12 cellular contexts compared by ENCODE assay signal in genomic region chr9:21991039-21991959, GRCh38. TPM values are rescaled to one million over a fixed set of nuclear protein-coding genes. Genes with fewer than 3 reads are reported as not detected.
A peak's percentile ranks its signal among the peaks of the same experiment; 100 is the strongest.
DNase-seq lines count a peak whose midpoint lies in the region; ATAC-seq and TF ChIP-seq lines count a peak whose summit lies in the region.
"Had no signal": no experiment of that assay in that cellular context is flagged by ENCODE, and none has a peak within 500 bp of the region (broad histone marks: within the 10 kb centered on the region; RNA-seq: fewer than 3 reads in every experiment).

No MANE protein-coding gene starts in this region.

- peaks cover 0 to 19% of the 10 kb centered on the region in 2 experiments; a peak in 1 of 3 replicates for H3K36me3 ChIP-seq in HEK293 (ENCODE audit: control insufficient read depth in 2 of 2, insufficient read depth in 1 of 2, low read length in 2 of 2)
- peaks cover 35% of the 10 kb centered on the region for H3K36me3 ChIP-seq in OCI-LY1 (ENCODE audit: insufficient read depth, low read length)
- no peaks in the 10 kb centered on the region for H3K36me3 ChIP-seq in fibroblast of lung (ENCODE audit: control insufficient read depth, insufficient read depth, low read length)
- H3K36me3 ChIP-seq in right atrium auricular region = no peaks in the 10 kb centered on the region
- H3K36me3 ChIP-seq: cardiac muscle cell had no signal

- H4K20me1 ChIP-seq in OCI-LY1 (ENCODE audit: insufficient read depth, low read length) (no peaks in the 10 kb centered on the region), fibroblast of lung (ENCODE audit: control insufficient read depth, extremely low read depth, insufficient read depth, low read length) (no peaks in the 10 kb centered on the region)

- H2AFZ ChIP-seq in OCI-LY1 (ENCODE audit: low read length) (no peak overlapping the region), fibroblast of lung (ENCODE audit: low read length) (no peak overlapping the region)

- H3K27ac ChIP-seq in HEK293 (ENCODE audit: extremely low read depth, low read depth, low read length) (peak overlapping the region; percentile 46), OCI-LY1 (ENCODE audit: low read depth, low read length, poor library complexity, severe bottlenecking) (peak overlapping the region; percentile 65), fibroblast of lung (ENCODE audit: insufficient read depth, low read length) (peak overlapping the region; percentile 21), right atrium auricular region (no peak overlapping the region)
- H3K27ac ChIP-seq: cardiac muscle cell had no signal

- peak overlapping the region; percentile 59 for H3K4me3 ChIP-seq in HEK293 (ENCODE audit: low read depth, low read length)
- peak overlapping the region; percentile 85 for H3K4me3 ChIP-seq in OCI-LY1 (ENCODE audit: low read depth, low read length, poor library complexity, severe bottlenecking)
- peak overlapping the region in 3 of 4 experiments; percentile 21 to 29 (median 27) for H3K4me3 ChIP-seq in fibroblast of lung (replicated peaks in 1 of 4; ENCODE audit: control extremely low read depth in 1 of 4, insufficient read depth in 1 of 4, low read depth in 3 of 4, low read length in 4 of 4)
- no peak overlapping the region for H3K4me3 ChIP-seq in right atrium auricular region
- H3K4me3 ChIP-seq: cardiac muscle cell had no signal

- H3K9me2 ChIP-seq in OCI-LY1 (ENCODE audit: low read depth, low read length) = no peaks in the 10 kb centered on the region

- DNase-seq in DMS79 (lab: John Stamatoyannopoulos, UW) (peak; percentile 45), fibroblast of lung (ENCODE audit: low read depth in 2 of 2) (no peak), SK-N-DZ (ENCODE audit: low spot score) (no peak), right atrium auricular region (ENCODE audit: low spot score) (no peak)
- DNase-seq: activated naive CD4-positive, alpha-beta T cell treated with anti-CD3 and anti-CD28 coated beads for 36 hours; CD4-positive, alpha-beta memory T cell; stimulated activated naive CD4-positive, alpha-beta T cell had no signal

- TF ChIP-seq CTCF in HEK293 (tag by site-specific recombination; IDR thresholded peaks at IDR 0.05) (no peak), OCI-LY1 (IDR thresholded peaks at IDR 0.05; ENCODE audit: low read length) (no peak), fibroblast of lung (conservative IDR thresholded peaks at IDR 0.05 in 1 of 2, IDR thresholded peaks at IDR 0.05 in 1 of 2; ENCODE audit: low read depth in 1 of 2, low read length in 2 of 2) (no peak), right atrium auricular region (IDR thresholded peaks at IDR 0.05) (no peak)

- CTCF ChIA-PET in HEK293 (lab: Yijun Ruan, JAX) = interaction anchor here (0.6 to 5.9 kb wide), 7 partner anchors 8 to 677 kb away, joined by 3 to 45 read pairs (median 3); partner anchors contain the start of gene CDKN2B

- peak overlapping the region; percentile 81 for H3K4me2 ChIP-seq in OCI-LY1 (ENCODE audit: low read length)
- peak overlapping the region; percentile 44 for H3K4me2 ChIP-seq in fibroblast of lung (ENCODE audit: extremely low read depth, insufficient read depth, low read length)

- H3K9ac ChIP-seq in OCI-LY1 (ENCODE audit: low read length) (peak overlapping the region; percentile 96), fibroblast of lung (ENCODE audit: insufficient read depth, low read length) (no peak overlapping the region)

- 0 out of 2 replicates have a peak, but pooled peaks cover 4% of the 10 kb centered on the region for H3F3A ChIP-seq in OCI-LY1 (ENCODE audit: insufficient read depth, low read length)

- POLR2A ChIA-PET in HEK293 (lab: Yijun Ruan, JAX) = interaction anchor here (0.6 to 2.7 kb wide), 13 partner anchors 9 to 252 kb away, joined by 3 to 17 read pairs (median 3); partner anchors contain the start of gene CDKN2B

- peaks cover 77% of the 10 kb centered on the region for H3K79me2 ChIP-seq in OCI-LY1 (ENCODE audit: insufficient read depth, low read length)
- peaks cover 25% of the 10 kb centered on the region for H3K79me2 ChIP-seq in fibroblast of lung (ENCODE audit: control insufficient read depth, insufficient read depth, low read length)

- no peaks in the 10 kb centered on the region for H3K9me3 ChIP-seq in HEK293 (ENCODE audit: control insufficient read depth, insufficient read depth, low read depth, low read length)
- no peaks in the 10 kb centered on the region; the same call in 1 of the 2 replicates for H3K9me3 ChIP-seq in OCI-LY1 (ENCODE audit: low read length)
- no peaks in the 10 kb centered on the region for H3K9me3 ChIP-seq in fibroblast of lung (ENCODE audit: control insufficient read depth, insufficient read depth, low read depth, low read length)
- H3K9me3 ChIP-seq in right atrium auricular region = no peaks in the 10 kb centered on the region

- H3K27me3 ChIP-seq in OCI-LY1 (ENCODE audit: insufficient read depth, low read length) (no peaks in the 10 kb centered on the region), fibroblast of lung (ENCODE audit: control insufficient read depth, insufficient read depth, low read length) (no peaks in the 10 kb centered on the region), right atrium auricular region (peaks cover 0 to 34% of the 10 kb centered on the region in 2 donors)

- H3K4me1 ChIP-seq in HEK293 (ENCODE audit: control insufficient read depth, insufficient read depth, low read length) = peaks cover 8% of the 10 kb centered on the region; the same call in 1 of the 2 replicates
- H3K4me1 ChIP-seq in OCI-LY1 (ENCODE audit: insufficient read depth, low read length, severe bottlenecking) = peaks cover 52% of the 10 kb centered on the region
- H3K4me1 ChIP-seq in fibroblast of lung (ENCODE audit: control insufficient read depth, extremely low read depth, insufficient read depth, low read length) = peaks cover 4% of the 10 kb centered on the region
- peaks cover 0 to 18% of the 10 kb centered on the region in 2 donors for H3K4me1 ChIP-seq in right atrium auricular region

- ATAC-seq in HG02970 (IDR thresholded peaks at IDR 0.05; ENCODE audit: low FRiP score, unreplicated experiment) (no peak), GM18907 (IDR thresholded peaks at IDR 0.05; ENCODE audit: unreplicated experiment) (no peak)

TF ChIP-seq in HEK293, 187 proteins besides CTCF, POLR2A, EP300 and RAD21 (continues in another document):
- TF ChIP-seq ZNF132 (tag by site-specific recombination; IDR thresholded peaks at IDR 0.05; ENCODE audit: borderline replicate concordance) = no peak
- peak; percentile 24 for TF ChIP-seq ZBTB11 (tag by site-specific recombination; conservative IDR thresholded peaks at IDR 0.05; ENCODE audit: low read depth)
- TF ChIP-seq ZNF449 (tag by site-specific recombination; IDR thresholded peaks at IDR 0.05) = peak; percentile 63; the same call in 1 of the 2 replicates

RNA-seq across cellular contexts. Expression of gene CDKN2A, which starts 2.9 kb away (rescaled TPM):
- total RNA-seq in fibroblast of lung (10.8 and 19.2 TPM in 2 replicates), right atrium auricular region (1 to 10 TPM in 1 of 2 donors, not detected in 1; 1.3 TPM)
- 23.5 and 25.3 TPM in 2 replicates for polyA plus RNA-seq in fibroblast of lung
- 39.9 and 45.5 TPM in 2 replicates for polyA plus RNA-seq in fibroblast of lung (2012)
- 4.9 and 13.2 TPM in 2 replicates for polyA minus RNA-seq in fibroblast of lung (ENCODE audit: low replicate concordance)
- polyA plus RNA-seq in SK-N-DZ (2014; cell fraction: cytosol; rRNA removed) = 46.1 and 50.1 TPM in 2 replicates
- polyA plus RNA-seq in SK-N-DZ (2014; cell fraction: nucleus; rRNA removed) = 42.5 and 53.2 TPM in 2 replicates
- polyA plus RNA-seq: cardiac muscle cell had no signal

RNA-seq across cellular contexts. Expression of gene CDKN2B-AS1, which starts 3.3 kb away (rescaled TPM):
- total RNA-seq in fibroblast of lung = 3.9 and 7.6 TPM in 2 replicates
- polyA plus RNA-seq in fibroblast of lung = 1.1 and 1.7 TPM in 2 replicates
- 1.0 and 1.1 TPM in 2 replicates for polyA plus RNA-seq in fibroblast of lung (2012)
- not detected in 2 replicates for polyA minus RNA-seq in fibroblast of lung (ENCODE audit: low replicate concordance)
- 1.1 and 1.6 TPM in 2 replicates for polyA plus RNA-seq in SK-N-DZ (2014; cell fraction: cytosol; rRNA removed)
- polyA plus RNA-seq in SK-N-DZ (2014; cell fraction: nucleus; rRNA removed) = 1.6 and 4.5 TPM in 2 replicates
- not detected for total RNA-seq in right atrium auricular region
- total RNA-seq: cardiac muscle cell had no signal
- polyA plus RNA-seq: cardiac muscle cell had no signal

RNA-seq across cellular contexts. Expression of gene CDKN2B, which starts 17.8 kb away (rescaled TPM):
- total RNA-seq in fibroblast of lung (29.0 and 44.9 TPM in 2 replicates), right atrium auricular region (1 to 10 TPM; 2.5 to 3.9 TPM)
- 13.8 and 22.6 TPM in 2 replicates for polyA plus RNA-seq in fibroblast of lung
- polyA plus RNA-seq in fibroblast of lung (2012) = 10.8 and 18.3 TPM in 2 replicates
- 6.2 and 14.0 TPM in 2 replicates for polyA minus RNA-seq in fibroblast of lung (ENCODE audit: low replicate concordance)
- 0.50 and 0.61 TPM in 2 replicates for polyA plus RNA-seq in SK-N-DZ (2014; cell fraction: cytosol; rRNA removed)
- polyA plus RNA-seq in SK-N-DZ (2014; cell fraction: nucleus; rRNA removed) = 0.06 and 0.09 TPM in 2 replicates
- total RNA-seq: activated naive CD4-positive, alpha-beta T cell treated with anti-CD3 and anti-CD28 coated beads for 36 hours had no signal

Comparison
In these comparisons a context has a peak if more than half of its experiments do, and no peak if none do; other contexts are left out.
1. H3K27ac ChIP-seq: peak in HEK293 (single experiment), OCI-LY1 (single experiment) and fibroblast of lung (single experiment); none in right atrium auricular region (0 of 2).
2. H3K4me3 ChIP-seq: peak in HEK293 (single experiment), OCI-LY1 (single experiment) and fibroblast of lung (3 of 4); none in right atrium auricular region (0 of 2).